Comparison of ENCODE assay signal across 19 cellular contexts in genomic region chr6:163841326-163841725, GRCh38.
"Had no signal": no experiment of that assay in that cellular context is flagged by ENCODE, and none has a peak within 500 bp of the region (broad histone marks: within the 10 kb centered on the region; RNA-seq: fewer than 3 reads in every experiment).

No MANE protein-coding gene starts in this region.

- FAIRE-seq: endometrium, kidney, small intestine had no signal

- ATAC-seq: left colon, right cardiac atrium had no signal

- DNase-seq: cortex of kidney; dorsolateral prefrontal cortex; effector CD8-positive, alpha-beta T cell; foreskin melanocyte; head of caudate nucleus; kidney; left colon; mesendoderm; naive B cell; nucleus accumbens; ovary; right cardiac atrium; small intestine; stimulated activated CD4-positive, alpha-beta T cell treated with anti-CD3 and anti-CD28 coated beads, Interleukin-12 subunit alpha, Interleukin-12 subunit beta, amount 100 ng/mL, for 4 hours; stimulated activated naive CD4-positive, alpha-beta T cell; stomach; substantia nigra; transverse colon had no signal
